15 cellular contexts compared by ENCODE assay signal in genomic region chr11:47997063-47998053, GRCh38. TPM values are rescaled to one million over a fixed set of nuclear protein-coding genes. Genes with fewer than 3 reads are reported as not detected.
A peak's percentile ranks its signal among the peaks of the same experiment; 100 is the strongest.
DNase-seq lines count a peak whose midpoint lies in the region; ATAC-seq and TF ChIP-seq lines count a peak whose summit lies in the region.
"Had no signal": no experiment of that assay in that cellular context is flagged by ENCODE, and none has a peak within 500 bp of the region (broad histone marks: within the 10 kb centered on the region; RNA-seq: fewer than 3 reads in every experiment).

No MANE protein-coding gene starts in this region.

- no peaks in the 10 kb centered on the region for H3K9me3 Mint-ChIP-seq in effector memory CD8-positive, alpha-beta T cell
- H3K9me3 Mint-ChIP-seq in nephron progenitor cell = no peaks in the 10 kb centered on the region
- H3K9me3 Mint-ChIP-seq: dendritic cell treated with granulocyte-macrophage colony-stimulating factor and Interleukin-4, amounts not matched to agents 40 ng/mL and 50 ng/mL, for 4 days had no signal

- H3K27ac ChIP-seq in esophagus muscularis mucosa (replicated peaks in 1 of 4) = no peak overlapping the region
- H3K27ac ChIP-seq: KMS-11, RWPE1 had no signal

- H3K4me1 ChIP-seq in esophagus muscularis mucosa = peaks cover 3 to 21% (median 17%) of the 10 kb centered on the region in 4 donors

- no peaks in the 10 kb centered on the region for H3K27me3 ChIP-seq in esophagus muscularis mucosa

- DNase-seq in NCI-H2227 (lab: John Stamatoyannopoulos, UW; ENCODE audit: unreplicated experiment) = peak; percentile 33
- DNase-seq in NCI-H2227 treated with DMSO at 0.1 percent for 48 hours (lab: John Stamatoyannopoulos, UW) = no peak
- peak; percentile 51 for DNase-seq in M059J (ENCODE audit: low read depth)
- DNase-seq in effector memory CD8-positive, alpha-beta T cell = no peak
- DNase-seq in nephron progenitor cell = no peak
- DNase-seq in COLO668 (lab: John Stamatoyannopoulos, UW; ENCODE audit: unreplicated experiment) = no peak
- no peak for DNase-seq in esophagus muscularis mucosa (ENCODE audit: extremely low spot score)
- DNase-seq: activated CD4-positive, alpha-beta T cell treated with anti-CD3 and anti-CD28 coated beads for 4 hours; NCI-H526; nucleus accumbens; stimulated activated CD4-positive, alpha-beta T cell treated with anti-CD3 and anti-CD28 coated beads, Interleukin-4, amount 100 ng/mL, for 4 hours had no signal

- no peaks in the 10 kb centered on the region for H3K9me3 ChIP-seq in esophagus muscularis mucosa

- no peaks in the 10 kb centered on the region for H3K27me3 Mint-ChIP-seq in effector memory CD8-positive, alpha-beta T cell
- H3K27me3 Mint-ChIP-seq in nephron progenitor cell (ENCODE audit: low read depth, poor library complexity) = peaks cover 5% of the 10 kb centered on the region
- H3K27me3 Mint-ChIP-seq: dendritic cell treated with granulocyte-macrophage colony-stimulating factor and Interleukin-4, amounts not matched to agents 40 ng/mL and 50 ng/mL, for 4 days had no signal

- intact Hi-C loops in esophagus muscularis mucosa (cut with DNase I) = no loop called here

- no peaks in the 10 kb centered on the region for H3K36me3 ChIP-seq in esophagus muscularis mucosa

- H3K4me3 Mint-ChIP-seq in effector memory CD8-positive, alpha-beta T cell = no peak overlapping the region
- H3K4me3 Mint-ChIP-seq in nephron progenitor cell = no peak overlapping the region

- TF ChIP-seq EP300 in esophagus muscularis mucosa (IDR thresholded peaks at IDR 0.05) = no peak

- no peak overlapping the region for H3K4me3 ChIP-seq in esophagus muscularis mucosa

- WGBS in esophagus muscularis mucosa = 91% methylated on average over 14 of the region's 15 CpGs

- no peak for ATAC-seq in effector memory CD8-positive, alpha-beta T cell (replicated peaks)
- ATAC-seq in GM19395 (IDR thresholded peaks at IDR 0.05; ENCODE audit: unreplicated experiment) = no peak

- H3K4me1 Mint-ChIP-seq in effector memory CD8-positive, alpha-beta T cell (ENCODE audit: low read depth in 2 of 2) = peaks cover 53 to 58% of the 10 kb centered on the region in 2 donors
- H3K4me1 Mint-ChIP-seq in nephron progenitor cell = peaks cover 34% of the 10 kb centered on the region

- TF ChIP-seq CTCF in nephron progenitor cell (IDR thresholded peaks at IDR 0.05) (no peak), esophagus muscularis mucosa (IDR thresholded peaks at IDR 0.05) (no peak)

- TF ChIP-seq POLR2A in esophagus muscularis mucosa (IDR thresholded peaks at IDR 0.05; ENCODE audit: low read depth) = no peak

- peak overlapping the region; percentile 97 to 98 for H3K27ac Mint-ChIP-seq in effector memory CD8-positive, alpha-beta T cell
- H3K27ac Mint-ChIP-seq in nephron progenitor cell = peak overlapping the region; percentile 6

- peaks cover 29% of the 10 kb centered on the region for H3K36me3 Mint-ChIP-seq in effector memory CD8-positive, alpha-beta T cell (ENCODE audit: insufficient read depth)
- H3K36me3 Mint-ChIP-seq in nephron progenitor cell (ENCODE audit: low read depth) = no peaks in the 10 kb centered on the region

RNA-seq across cellular contexts. Expression of gene PTPRJ, which starts 17.0 kb away (rescaled TPM):
- 32.7 and 54.8 TPM in 2 replicates for total RNA-seq in M059J (2014; rRNA removed; shearing (Covaris generic))
- total RNA-seq in esophagus muscularis mucosa = 10 to 100 TPM in 2 of 4 donors, 1 to 10 TPM in 2; 8.3 to 14.1 (median 10.5) TPM

Comparison
In these comparisons a context has a peak if more than half of its experiments do, and no peak if none do; other contexts are left out.
1. DNase-seq: peak in NCI-H2227 (single experiment) and M059J (single experiment); none in NCI-H2227 treated with DMSO at 0.1 percent for 48 hours (single experiment), effector memory CD8-positive, alpha-beta T cell (0 of 3), nephron progenitor cell (single experiment), COLO668 (single experiment) and esophagus muscularis mucosa (single experiment).